In genomic region chr1:212701910-212702309, GRCh38 we compare ENCODE assay signal across 14 cellular contexts. TPM values are rescaled to one million over a fixed set of nuclear protein-coding genes. Genes with fewer than 3 reads are reported as not detected.
DNase-seq lines count a peak whose midpoint lies in the region; ATAC-seq lines count a peak whose summit lies in the region.
"Had no signal": no experiment of that assay in that cellular context is flagged by ENCODE, and none has a peak within 500 bp of the region (broad histone marks: within the 10 kb centered on the region; RNA-seq: fewer than 3 reads in every experiment).

No MANE protein-coding gene starts in this region.

- no peak for ATAC-seq in stimulated activated memory B cell treated with anti-CD40 and anti-IgM and Interleukin-4, amounts not matched to agents 10 μg/mL and 1 μg/mL and 100 μg/mL, for 72 hours
- ATAC-seq in HG02623 (IDR thresholded peaks at IDR 0.05; ENCODE audit: unreplicated experiment) = no peak

- peak overlapping the region; percentile 87 for H3K27ac Mint-ChIP-seq in stimulated activated memory B cell treated with anti-CD40 and anti-IgM and Interleukin-4, amounts not matched to agents 10 μg/mL and 1 μg/mL and 100 μg/mL, for 72 hours
- H3K27ac Mint-ChIP-seq: activated naive CD4-positive, alpha-beta T cell treated with anti-CD3 and anti-CD28 coated beads, Interleukin-2, amount 10 ng/mL, durations not matched to agents 7 days and 5 days; memory B cell; nephron had no signal

- H3K36me3 Mint-ChIP-seq in stimulated activated memory B cell treated with anti-CD40 and anti-IgM and Interleukin-4, amounts not matched to agents 10 μg/mL and 1 μg/mL and 100 μg/mL, for 72 hours = peaks cover 3% of the 10 kb centered on the region
- H3K36me3 Mint-ChIP-seq: activated naive CD4-positive, alpha-beta T cell treated with anti-CD3 and anti-CD28 coated beads, Interleukin-2, amount 10 ng/mL, durations not matched to agents 7 days and 5 days; memory B cell had no signal

- H3K27me3 Mint-ChIP-seq in stimulated activated memory B cell treated with anti-CD40 and anti-IgM and Interleukin-4, amounts not matched to agents 10 μg/mL and 1 μg/mL and 100 μg/mL, for 72 hours = no peaks in the 10 kb centered on the region
- H3K27me3 Mint-ChIP-seq: memory B cell had no signal

- H3K9me3 Mint-ChIP-seq in stimulated activated memory B cell treated with anti-CD40 and anti-IgM and Interleukin-4, amounts not matched to agents 10 μg/mL and 1 μg/mL and 100 μg/mL, for 72 hours = no peaks in the 10 kb centered on the region
- H3K9me3 Mint-ChIP-seq: activated naive CD4-positive, alpha-beta T cell treated with anti-CD3 and anti-CD28 coated beads, Interleukin-2, amount 10 ng/mL, durations not matched to agents 7 days and 5 days; memory B cell; nephron had no signal

- H3K4me3 Mint-ChIP-seq in stimulated activated memory B cell treated with anti-CD40 and anti-IgM and Interleukin-4, amounts not matched to agents 10 μg/mL and 1 μg/mL and 100 μg/mL, for 72 hours = no peak overlapping the region

- peaks cover 66% of the 10 kb centered on the region for H3K4me1 Mint-ChIP-seq in stimulated activated memory B cell treated with anti-CD40 and anti-IgM and Interleukin-4, amounts not matched to agents 10 μg/mL and 1 μg/mL and 100 μg/mL, for 72 hours

- peak; percentile 52 for DNase-seq in activated CD8-positive, alpha-beta memory T cell treated with anti-CD3 and anti-CD28 coated beads for 24 hours
- no peak for DNase-seq in activated CD8-positive, alpha-beta memory T cell treated with anti-CD3 and anti-CD28 coated beads, Interleukin-2, amount 50 U/mL, for 4 hours
- peak; percentile 14 for DNase-seq in M059J (ENCODE audit: low read depth)
- peak; percentile 44 for DNase-seq in amniotic epithelial cell (ENCODE audit: low read depth)
- DNase-seq in stimulated activated CD4-positive, alpha-beta T cell treated with anti-CD3 and anti-CD28 coated beads, Interleukin-15, amount 100 ng/mL, for 24 hours = no peak
- DNase-seq in stimulated activated naive CD4-positive, alpha-beta T cell (lab: John Stamatoyannopoulos, UW) = no peak
- DNase-seq: activated naive CD4-positive, alpha-beta T cell treated with anti-CD3 and anti-CD28 coated beads, Interleukin-2, amount 10 ng/mL, durations not matched to agents 7 days and 5 days; heart right ventricle; NCI-H1930; upper lobe of right lung had no signal

RNA-seq across cellular contexts. Expression of gene BATF3, which starts 2.3 kb away (rescaled TPM):
- total RNA-seq in M059J (2014; rRNA removed; shearing (Covaris generic)) = 3.3 and 3.7 TPM in 2 replicates

Comparison
In these comparisons a context has a peak if more than half of its experiments do, and no peak if none do; other contexts are left out.
1. DNase-seq: peak in activated CD8-positive, alpha-beta memory T cell treated with anti-CD3 and anti-CD28 coated beads for 24 hours (single experiment), M059J (single experiment) and amniotic epithelial cell (single experiment); none in activated CD8-positive, alpha-beta memory T cell treated with anti-CD3 and anti-CD28 coated beads, Interleukin-2, amount 50 U/mL, for 4 hours (single experiment), stimulated activated CD4-positive, alpha-beta T cell treated with anti-CD3 and anti-CD28 coated beads, Interleukin-15, amount 100 ng/mL, for 24 hours (single experiment) and stimulated activated naive CD4-positive, alpha-beta T cell (0 of 6).